In the genomic region with DNA sequence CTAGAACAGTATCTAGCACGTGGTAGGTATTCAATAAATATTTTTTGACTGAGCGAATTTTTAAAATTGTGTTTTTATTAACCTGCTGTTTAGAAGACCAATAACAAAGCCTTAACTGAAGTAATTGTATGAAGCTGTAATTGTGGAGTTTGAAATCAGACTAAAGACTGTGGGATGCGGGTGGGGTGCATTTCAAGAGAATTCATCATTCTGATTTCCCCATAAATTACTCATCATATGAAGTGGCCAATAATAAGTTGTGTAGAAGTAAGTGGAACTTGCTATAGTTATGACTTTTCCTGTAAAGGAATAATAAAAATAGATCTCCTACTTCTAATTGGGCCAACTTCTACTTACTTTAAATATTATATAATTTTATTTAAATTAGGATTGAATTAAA, we compare ENCODE assay signal across 25 cellular contexts.
DNase-seq lines count a peak whose midpoint lies in the region; ATAC-seq and TF ChIP-seq lines count a peak whose summit lies in the region.
"Had no signal": no experiment of that assay in that cellular context is flagged by ENCODE, and none has a peak within 500 bp of the region (broad histone marks: within the 10 kb centered on the region; RNA-seq: fewer than 3 reads in every experiment).

No MANE protein-coding gene starts in this region.

- H3K36me3 Mint-ChIP-seq in MCF 10A (ENCODE audit: insufficient read depth, unreplicated experiment) (no peaks in the 10 kb centered on the region), natural killer cell (no peaks in the 10 kb centered on the region)
- H3K36me3 Mint-ChIP-seq: activated naive CD8-positive, alpha-beta T cell treated with anti-CD3 and anti-CD28 coated beads, Interleukin-2, amount 10 ng/mL, durations not matched to agents 7 days and 5 days had no signal

- no peak overlapping the region for H3K4me3 ChIP-seq in breast epithelium
- H3K4me3 ChIP-seq in brain microvascular endothelial cell (ENCODE audit: low read depth, low read length) = no peak overlapping the region
- H3K4me3 ChIP-seq in fibroblast of the aortic adventitia (ENCODE audit: low read depth, low read length) = no peak overlapping the region
- no peak overlapping the region for H3K4me3 ChIP-seq in colonic mucosa
- H3K4me3 ChIP-seq: tibial artery had no signal

- H3K9me3 Mint-ChIP-seq in MCF 10A (ENCODE audit: unreplicated experiment) (peaks cover 6% of the 10 kb centered on the region), natural killer cell (peaks cover 3 to 4% of the 10 kb centered on the region in 2 donors)

- TF ChIP-seq POLR2A in breast epithelium (IDR thresholded peaks at IDR 0.05) = no peak

- H3K4me1 ChIP-seq in breast epithelium (no peaks in the 10 kb centered on the region), colonic mucosa (no peaks in the 10 kb centered on the region)
- H3K4me1 ChIP-seq: tibial artery had no signal

- H3K9me3 ChIP-seq in breast epithelium (no peaks in the 10 kb centered on the region), colonic mucosa (no peaks in the 10 kb centered on the region)
- H3K9me3 ChIP-seq: SK-N-SH, tibial artery had no signal

- BruUV-seq in MCF 10A (replicated peaks; lab: Mats Ljungman, UMichigan) = no TSS peak

- H3K4me1 Mint-ChIP-seq in MCF 10A (ENCODE audit: insufficient read depth, unreplicated experiment) (peaks cover 9% of the 10 kb centered on the region), natural killer cell (no peaks in the 10 kb centered on the region)
- H3K4me1 Mint-ChIP-seq: activated naive CD8-positive, alpha-beta T cell treated with anti-CD3 and anti-CD28 coated beads, Interleukin-2, amount 10 ng/mL, durations not matched to agents 7 days and 5 days; B cell had no signal

- H3K36me3 ChIP-seq in breast epithelium (no peaks in the 10 kb centered on the region), brain microvascular endothelial cell (replicated peaks) (no peaks in the 10 kb centered on the region), colonic mucosa (no peaks in the 10 kb centered on the region)
- H3K36me3 ChIP-seq: tibial artery, WERI-Rb-1 had no signal

- DNase-seq in MCF 10A (ENCODE audit: unreplicated experiment) (peak; percentile 35), breast epithelium (ENCODE audit: low spot score in 2 of 2) (no peak), brain microvascular endothelial cell (peak; percentile 14), fibroblast of the aortic adventitia (ENCODE audit: low read depth) (peak; percentile 61), NCI-H524 (lab: John Stamatoyannopoulos, UW) (no peak), natural killer cell (no peak), colonic mucosa (no peak), islet precursor cell (no peak)
- DNase-seq: 8988T; activated CD8-positive, alpha-beta memory T cell treated with anti-CD3 and anti-CD28 coated beads, Interleukin-2, amount 50 U/mL, for 4 hours; activated naive CD8-positive, alpha-beta T cell treated with anti-CD3 and anti-CD28 coated beads, Interleukin-2, amount 10 ng/mL, durations not matched to agents 7 days and 5 days; DND-41; Karpas-422; NCI-H1048; NCI-H2081; NCI-H510A treated with DMSO at 0.1 percent for 48 hours; nucleus accumbens; RPMI8226; SK-N-SH; stimulated activated CD4-positive, alpha-beta T cell treated with anti-CD3 and anti-CD28 coated beads, Interleukin-4, amount 100 ng/mL, for 24 hours; stimulated activated naive CD8-positive, alpha-beta T cell treated with anti-CD3 and anti-CD28 coated beads, Interleukin-15, Interleukin-2, amounts not matched to agents 100 U/mL and 50 U/mL, for 24 hours; tibial artery; WERI-Rb-1 had no signal

- POLR2A ChIA-PET in MCF 10A (lab: Yijun Ruan, JAX) = interaction anchor here (0.8 to 1.0 kb wide), 3 partner anchors 14 to 124 kb away, joined by 3 read pairs; no protein-coding TSS in a partner anchor

- H3K27ac Mint-ChIP-seq in MCF 10A (ENCODE audit: low read depth, unreplicated experiment) (peak overlapping the region; percentile 51), natural killer cell (no peak overlapping the region)
- H3K27ac Mint-ChIP-seq: activated naive CD8-positive, alpha-beta T cell treated with anti-CD3 and anti-CD28 coated beads, Interleukin-2, amount 10 ng/mL, durations not matched to agents 7 days and 5 days; B cell had no signal

- no peak for ATAC-seq in natural killer cell
- ATAC-seq: stimulated activated naive CD8-positive, alpha-beta T cell treated with anti-CD3 and anti-CD28 coated beads, Interleukin-15, Interleukin-2, amounts not matched to agents 100 U/mL and 50 U/mL, for 24 hours had no signal

- no peak for TF ChIP-seq CTCF in MCF 10A (IDR thresholded peaks at IDR 0.05; ENCODE audit: unreplicated experiment)
- TF ChIP-seq CTCF in breast epithelium (IDR thresholded peaks at IDR 0.05) = no peak
- no peak for TF ChIP-seq CTCF in brain microvascular endothelial cell (IDR thresholded peaks at IDR 0.05; ENCODE audit: low read depth, low read length, missing control alignments)
- no peak for TF ChIP-seq CTCF in fibroblast of the aortic adventitia (IDR thresholded peaks at IDR 0.05; ENCODE audit: insufficient read depth, low read length)
- no peak for TF ChIP-seq CTCF in natural killer cell (IDR thresholded peaks at IDR 0.05)
- no peak for TF ChIP-seq CTCF in colonic mucosa (IDR thresholded peaks at IDR 0.05)

- no peak overlapping the region for H3K9ac ChIP-seq in colonic mucosa (ENCODE audit: low read depth in 2 of 2, low read length in 2 of 2)
- H3K9ac ChIP-seq: SK-N-SH had no signal

- H3K27me3 ChIP-seq in breast epithelium (no peaks in the 10 kb centered on the region), brain microvascular endothelial cell (replicated peaks) (no peaks in the 10 kb centered on the region), colonic mucosa (no peaks in the 10 kb centered on the region)
- H3K27me3 ChIP-seq: tibial artery had no signal

- CTCF ChIA-PET in MCF 10A (lab: Yijun Ruan, JAX) = no interaction called here

- H3K27me3 Mint-ChIP-seq in MCF 10A (ENCODE audit: insufficient read depth, unreplicated experiment) = no peaks in the 10 kb centered on the region
- H3K27me3 Mint-ChIP-seq in natural killer cell (ENCODE audit: low read depth in 2 of 2) = no peaks in the 10 kb centered on the region
- H3K27me3 Mint-ChIP-seq: activated naive CD8-positive, alpha-beta T cell treated with anti-CD3 and anti-CD28 coated beads, Interleukin-2, amount 10 ng/mL, durations not matched to agents 7 days and 5 days; B cell; brain had no signal

- H3K27ac ChIP-seq in breast epithelium (no peak overlapping the region), brain microvascular endothelial cell (no peak overlapping the region), colonic mucosa (no peak overlapping the region)
- H3K27ac ChIP-seq: tibial artery, WERI-Rb-1 had no signal

- in situ Hi-C loops in brain microvascular endothelial cell (cut with HindIII; ENCODE audit: low pct_ligation_motif_present, low sequenced_read_pairs) = no loop called here

- no peak overlapping the region for H3K4me3 Mint-ChIP-seq in MCF 10A (ENCODE audit: unreplicated experiment)
- no peak overlapping the region for H3K4me3 Mint-ChIP-seq in natural killer cell
- H3K4me3 Mint-ChIP-seq: activated naive CD8-positive, alpha-beta T cell treated with anti-CD3 and anti-CD28 coated beads, Interleukin-2, amount 10 ng/mL, durations not matched to agents 7 days and 5 days; B cell; brain had no signal

- intact Hi-C loops in MCF 10A (cut with micrococcal nuclease) (loop anchor here (10.0 kb wide), 1 partner anchor 444 kb away; no protein-coding TSS in a partner anchor), breast epithelium (cut with DNase I; ENCODE audit: low total_unique reads) (no loop called here), natural killer cell (cut with micrococcal nuclease) (no loop called here), colonic mucosa (cut with DNase I) (no loop called here)

Comparison
In these comparisons a context has a peak if more than half of its experiments do, and no peak if none do; other contexts are left out.
1. DNase-seq: peak in MCF 10A (single experiment), brain microvascular endothelial cell (single experiment) and fibroblast of the aortic adventitia (single experiment); none in breast epithelium (0 of 2), NCI-H524 (0 of 2), natural killer cell (single experiment), colonic mucosa (single experiment) and islet precursor cell (single experiment).